In the genomic region with DNA sequence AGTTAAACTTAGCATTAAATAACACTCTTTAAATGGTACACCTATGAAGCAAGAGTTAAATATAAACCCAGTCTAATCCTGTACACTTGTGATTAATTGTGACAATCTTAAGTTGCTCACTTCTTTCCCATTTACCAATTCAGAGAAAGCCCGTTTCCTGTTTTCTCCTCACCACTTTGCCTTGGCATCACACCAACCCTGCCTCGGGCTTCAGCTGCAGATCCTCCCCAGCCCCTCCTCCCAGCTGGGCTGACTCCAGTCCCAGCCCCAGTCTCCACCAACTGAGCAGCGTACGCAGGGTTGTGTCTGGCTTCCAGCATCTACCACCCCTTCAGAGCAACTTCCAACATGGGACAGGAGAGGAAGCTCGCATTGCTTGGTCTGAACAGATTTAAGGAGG, we compare ENCODE assay signal across 9 cellular contexts. TPM values are rescaled to one million over a fixed set of nuclear protein-coding genes. Genes with fewer than 3 reads are reported as not detected.
DNase-seq lines count a peak whose midpoint lies in the region; ATAC-seq and TF ChIP-seq lines count a peak whose summit lies in the region.
"Had no signal": no experiment of that assay in that cellular context is flagged by ENCODE, and none has a peak within 500 bp of the region (broad histone marks: within the 10 kb centered on the region; RNA-seq: fewer than 3 reads in every experiment).

No MANE protein-coding gene starts in this region.

- peak overlapping the region; percentile 39 to 55 for H3K4me3 Mint-ChIP-seq in activated T-cell treated with anti-CD3 and anti-CD28 coated beads, Interleukin-2, amount 50 U/mL, for 72 hours

- no peaks in the 10 kb centered on the region for H3K27me3 Mint-ChIP-seq in activated T-cell treated with anti-CD3 and anti-CD28 coated beads, Interleukin-2, amount 50 U/mL, for 72 hours (ENCODE audit: low read depth)

- TF ChIP-seq CTCF in tibial artery (IDR thresholded peaks at IDR 0.05): no peak

- no peak overlapping the region for H3K4me3 ChIP-seq in tibial artery

- no peaks in the 10 kb centered on the region for H3K9me3 Mint-ChIP-seq in activated T-cell treated with anti-CD3 and anti-CD28 coated beads, Interleukin-2, amount 50 U/mL, for 72 hours

- H3K27me3 ChIP-seq in tibial artery: no peaks in the 10 kb centered on the region

- H3K27ac ChIP-seq in tibial artery: peak overlapping the region in 1 of 2 donors; percentile 8

- H3K36me3 ChIP-seq in tibial artery: peaks cover 0 to 54% (median 31%) of the 10 kb centered on the region in 3 donors

- H3K27ac Mint-ChIP-seq in activated T-cell treated with anti-CD3 and anti-CD28 coated beads, Interleukin-2, amount 50 U/mL, for 72 hours: peak overlapping the region; percentile 16

- H3K4me1 Mint-ChIP-seq in activated T-cell treated with anti-CD3 and anti-CD28 coated beads, Interleukin-2, amount 50 U/mL, for 72 hours (ENCODE audit: low read depth): peaks cover 51% of the 10 kb centered on the region

- H3K36me3 Mint-ChIP-seq in activated T-cell treated with anti-CD3 and anti-CD28 coated beads, Interleukin-2, amount 50 U/mL, for 72 hours (ENCODE audit: insufficient read depth in 2 of 2): peaks cover 8 to 13% of the 10 kb centered on the region in 2 donors

- H3K9me3 ChIP-seq in tibial artery: no peaks in the 10 kb centered on the region

- peak; percentile 72 to 75 for DNase-seq in AML-193 (lab: John Stamatoyannopoulos, UW)
- peak in 55 of 76 experiments; percentile 6 to 74 (median 40) for DNase-seq in HUDEP-2 (lab: John Stamatoyannopoulos, UW; ENCODE audit: unreplicated experiment in 76 of 76)
- peak; percentile 35 for DNase-seq in activated T-cell treated with anti-CD3 and anti-CD28 coated beads, Interleukin-2, amount 50 U/mL, for 72 hours
- DNase-seq in left cardiac atrium: peak; percentile 80
- peak; percentile 77 to 80 for DNase-seq in tibial artery

- peaks cover 4 to 33% (median 18%) of the 10 kb centered on the region in 4 donors for H3K4me1 ChIP-seq in tibial artery

- no peak for ATAC-seq in activated T-cell treated with anti-CD3 and anti-CD28 coated beads, Interleukin-2, amount 50 U/mL, for 72 hours (replicated peaks in 1 of 2)
- peak in 1 of 2 donors; percentile 8 for ATAC-seq in left cardiac atrium
- ATAC-seq in GM21786 (IDR thresholded peaks at IDR 0.05; ENCODE audit: unreplicated experiment): no peak
- ATAC-seq in GM18868 (IDR thresholded peaks at IDR 0.05; ENCODE audit: unreplicated experiment): no peak
- ATAC-seq in GM18870 (IDR thresholded peaks at IDR 0.05; ENCODE audit: unreplicated experiment): no peak
- ATAC-seq: HCT116 had no signal

- intact Hi-C loops in left cardiac atrium (cut with DNase I): no loop called here
- intact Hi-C loops in tibial artery (cut with DNase I; ENCODE audit: low total_unique reads): loop anchor here (10.0 kb wide), 1 partner anchor 55 kb away; no protein-coding TSS in a partner anchor

RNA-seq across cellular contexts. Expression of gene PYCR2, which starts 4.1 kb away (rescaled TPM):
- total RNA-seq in activated T-cell treated with anti-CD3 and anti-CD28 coated beads, Interleukin-2, amount 50 U/mL, for 72 hours: 100 to 1,000 TPM; 144 to 152 TPM
- 10 to 100 TPM; 58.0 to 58.8 TPM for total RNA-seq in left cardiac atrium

RNA-seq across cellular contexts. Expression of gene LEFTY2, which starts 21.1 kb away (rescaled TPM):
- not detected for total RNA-seq in activated T-cell treated with anti-CD3 and anti-CD28 coated beads, Interleukin-2, amount 50 U/mL, for 72 hours
- total RNA-seq in left cardiac atrium: 1 to 10 TPM in 1 of 2 donors, under 1 TPM in 1; 0.34 to 1.2 TPM

RNA-seq across cellular contexts. Expression of gene LEFTY1, which starts 31.0 kb away (rescaled TPM):
- total RNA-seq in activated T-cell treated with anti-CD3 and anti-CD28 coated beads, Interleukin-2, amount 50 U/mL, for 72 hours: not detected
- under 1 TPM in 1 of 2 donors, not detected in 1; 0.27 TPM for total RNA-seq in left cardiac atrium

RNA-seq across cellular contexts. Expression of gene TMEM63A, which starts 37.7 kb away (rescaled TPM):
- total RNA-seq in activated T-cell treated with anti-CD3 and anti-CD28 coated beads, Interleukin-2, amount 50 U/mL, for 72 hours: 10 to 100 TPM; 44.9 to 49.7 TPM
- total RNA-seq in left cardiac atrium: 10 to 100 TPM; 33.2 to 37.1 TPM
